Comparison of ENCODE assay signal across 8 cellular contexts in genomic region chr1:183470961-183471747, GRCh38. TPM values are rescaled to one million over a fixed set of nuclear protein-coding genes. Genes with fewer than 3 reads are reported as not detected.
DNase-seq lines count a peak whose midpoint lies in the region; ATAC-seq, FAIRE-seq and TF ChIP-seq lines count a peak whose summit lies in the region.

No MANE protein-coding gene starts in this region.

- H3K27ac Mint-ChIP-seq in activated T-helper 17 cell treated with anti-CD3 and anti-CD28 coated beads, Interleukin-2, amount 50 U/mL, for 72 hours, result peak overlapping the region; percentile 97
- H3K27ac Mint-ChIP-seq in nephron, result peak overlapping the region; percentile 96 to 99 (median 98)
- H3K27ac Mint-ChIP-seq in stimulated activated naive CD8-positive, alpha-beta T cell treated with anti-CD3 and anti-CD28 coated beads, Interleukin-15, Interleukin-2, amounts not matched to agents 100 ng/mL and 50 ng/mL, for 24 hours, result peak overlapping the region; percentile 100

- no peaks in the 10 kb centered on the region for H3K9me3 Mint-ChIP-seq in activated T-helper 17 cell treated with anti-CD3 and anti-CD28 coated beads, Interleukin-2, amount 50 U/mL, for 72 hours
- H3K9me3 Mint-ChIP-seq in nephron, result no peaks in the 10 kb centered on the region
- no peaks in the 10 kb centered on the region for H3K9me3 Mint-ChIP-seq in stimulated activated naive CD8-positive, alpha-beta T cell treated with anti-CD3 and anti-CD28 coated beads, Interleukin-15, Interleukin-2, amounts not matched to agents 100 ng/mL and 50 ng/mL, for 24 hours

- peak; percentile 30 for ATAC-seq in GM21576 (IDR thresholded peaks at IDR 0.05; ENCODE audit: unreplicated experiment)
- ATAC-seq in activated T-helper 17 cell treated with anti-CD3 and anti-CD28 coated beads, Interleukin-2, amount 50 U/mL, for 72 hours (replicated peaks), result peak; percentile 55

- H3K4me3 Mint-ChIP-seq in activated T-helper 17 cell treated with anti-CD3 and anti-CD28 coated beads, Interleukin-2, amount 50 U/mL, for 72 hours, result no peak overlapping the region
- H3K4me3 Mint-ChIP-seq in nephron, result peak overlapping the region; percentile 89 to 93 (median 91)
- peak overlapping the region; percentile 90 for H3K4me3 Mint-ChIP-seq in stimulated activated naive CD8-positive, alpha-beta T cell treated with anti-CD3 and anti-CD28 coated beads, Interleukin-15, Interleukin-2, amounts not matched to agents 100 ng/mL and 50 ng/mL, for 24 hours

- no peak for FAIRE-seq in RCC 7860 (lab: Jason Lieb, UNC)

- H3K27me3 Mint-ChIP-seq in activated T-helper 17 cell treated with anti-CD3 and anti-CD28 coated beads, Interleukin-2, amount 50 U/mL, for 72 hours, result no peaks in the 10 kb centered on the region
- H3K27me3 Mint-ChIP-seq in nephron (ENCODE audit: low read depth), result peaks cover 4% of the 10 kb centered on the region
- H3K27me3 Mint-ChIP-seq in stimulated activated naive CD8-positive, alpha-beta T cell treated with anti-CD3 and anti-CD28 coated beads, Interleukin-15, Interleukin-2, amounts not matched to agents 100 ng/mL and 50 ng/mL, for 24 hours, result no peaks in the 10 kb centered on the region

- TF ChIP-seq CTCF in fibroblast of pulmonary artery (IDR thresholded peaks at IDR 0.05; ENCODE audit: low read length, missing control alignments), result no peak
- no peak for TF ChIP-seq CTCF in nephron (IDR thresholded peaks at IDR 0.05; ENCODE audit: unreplicated experiment in 3 of 3)

- peak; percentile 87 for DNase-seq in DMS153 (lab: John Stamatoyannopoulos, UW)
- DNase-seq in Jurkat, Clone E6-1 (ENCODE audit: low read depth, low spot score), result peak; percentile 80
- DNase-seq in RCC 7860 (ENCODE audit: low spot score), result peak; percentile 78
- DNase-seq in fibroblast of pulmonary artery (ENCODE audit: low read depth), result peak; percentile 80

- peaks cover 33% of the 10 kb centered on the region for H3K36me3 Mint-ChIP-seq in activated T-helper 17 cell treated with anti-CD3 and anti-CD28 coated beads, Interleukin-2, amount 50 U/mL, for 72 hours (ENCODE audit: low read depth)
- peaks cover 7% of the 10 kb centered on the region for H3K36me3 Mint-ChIP-seq in nephron (ENCODE audit: low read depth)
- H3K36me3 Mint-ChIP-seq in stimulated activated naive CD8-positive, alpha-beta T cell treated with anti-CD3 and anti-CD28 coated beads, Interleukin-15, Interleukin-2, amounts not matched to agents 100 ng/mL and 50 ng/mL, for 24 hours (ENCODE audit: low read depth), result peaks cover 9% of the 10 kb centered on the region

- peaks cover 12% of the 10 kb centered on the region for H3K4me1 Mint-ChIP-seq in activated T-helper 17 cell treated with anti-CD3 and anti-CD28 coated beads, Interleukin-2, amount 50 U/mL, for 72 hours
- H3K4me1 Mint-ChIP-seq in nephron, result peaks cover 11% of the 10 kb centered on the region
- H3K4me1 Mint-ChIP-seq in stimulated activated naive CD8-positive, alpha-beta T cell treated with anti-CD3 and anti-CD28 coated beads, Interleukin-15, Interleukin-2, amounts not matched to agents 100 ng/mL and 50 ng/mL, for 24 hours (ENCODE audit: low read depth), result peaks cover 57% of the 10 kb centered on the region

- peak overlapping the region; percentile 81 for H3K4me3 ChIP-seq in Jurkat, Clone E6-1 (ENCODE audit: low read length)
- peak overlapping the region; percentile 86 for H3K4me3 ChIP-seq in fibroblast of pulmonary artery (replicated peaks; ENCODE audit: low read depth, low read length)

RNA-seq across cellular contexts. Expression of gene SMG7, which starts 1.1 kb away (rescaled TPM):
- 46.3 TPM for polyA plus RNA-seq in Jurkat, Clone E6-1 (2012; ENCODE audit: insufficient read depth, insufficient read length)
- total RNA-seq in activated T-helper 17 cell treated with anti-CD3 and anti-CD28 coated beads, Interleukin-2, amount 50 U/mL, for 72 hours, result 10 to 100 TPM; 56.1 to 66.3 TPM

RNA-seq across cellular contexts. Expression of gene NMNAT2, which starts 53.0 kb away (rescaled TPM):
- polyA plus RNA-seq in Jurkat, Clone E6-1 (2012; ENCODE audit: insufficient read depth, insufficient read length), result not detected
- total RNA-seq in activated T-helper 17 cell treated with anti-CD3 and anti-CD28 coated beads, Interleukin-2, amount 50 U/mL, for 72 hours, result not detected

Comparison
In these comparisons a context has a peak if more than half of its experiments do, and no peak if none do; other contexts are left out.
1. Peak in every context shown above with its lines: DNase-seq, ATAC-seq and H3K4me3 ChIP-seq.